14 cellular contexts compared by ENCODE assay signal in the genomic region with DNA sequence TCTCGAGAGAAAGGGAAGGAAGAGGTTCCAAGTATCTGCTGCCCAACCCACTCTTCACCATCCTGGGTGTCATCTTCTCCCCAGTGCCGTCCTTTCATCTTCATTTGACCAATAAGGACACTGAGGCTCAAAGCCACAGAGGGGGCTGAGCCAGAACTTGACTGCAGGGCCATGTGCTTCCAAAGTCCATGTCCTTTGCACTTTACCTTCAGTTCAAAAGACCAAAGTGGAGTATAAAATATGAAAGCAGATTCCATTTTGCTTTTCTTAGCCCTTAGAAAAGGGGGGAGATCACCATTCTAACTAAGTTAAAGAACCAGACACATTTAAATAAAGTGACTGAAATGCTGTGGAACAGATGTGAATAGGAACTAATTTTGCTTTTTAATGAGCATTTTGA.
"Had no signal": no experiment of that assay in that cellular context is flagged by ENCODE, and none has a peak within 500 bp of the region (broad histone marks: within the 10 kb centered on the region; RNA-seq: fewer than 3 reads in every experiment).

No MANE protein-coding gene starts in this region.

- H3K36me3 Mint-ChIP-seq: type B pancreatic cell had no signal

- H3K4me1 Mint-ChIP-seq: nephron progenitor cell had no signal

- H3K27ac Mint-ChIP-seq: type B pancreatic cell had no signal

- H3K9me3 Mint-ChIP-seq: nephron progenitor cell, type B pancreatic cell had no signal

- H3K4me3 Mint-ChIP-seq: nephron progenitor cell, type B pancreatic cell had no signal

- DNase-seq: effector memory CD4-positive, alpha-beta T cell; glutamatergic neuron; left cardiac atrium; left ventricle myocardium inferior; mesenchymal stem cell; midbrain; nephron progenitor cell; ovary; sigmoid colon; stimulated activated CD4-positive, alpha-beta T cell treated with anti-CD3 and anti-CD28 coated beads, Interleukin-12 subunit alpha, Interleukin-12 subunit beta, amount 100 ng/mL, for 4 hours; stimulated activated naive CD8-positive, alpha-beta T cell treated with anti-CD3 and anti-CD28 coated beads, Interleukin-15, Interleukin-2, amounts not matched to agents 100 U/mL and 50 U/mL, for 24 hours; thyroid gland had no signal

- ATAC-seq: gastroesophageal sphincter; left cardiac atrium; stimulated activated naive CD8-positive, alpha-beta T cell treated with anti-CD3 and anti-CD28 coated beads, Interleukin-15, Interleukin-2, amounts not matched to agents 100 U/mL and 50 U/mL, for 24 hours had no signal

- H3K27me3 Mint-ChIP-seq: type B pancreatic cell had no signal
